In the genomic region with DNA sequence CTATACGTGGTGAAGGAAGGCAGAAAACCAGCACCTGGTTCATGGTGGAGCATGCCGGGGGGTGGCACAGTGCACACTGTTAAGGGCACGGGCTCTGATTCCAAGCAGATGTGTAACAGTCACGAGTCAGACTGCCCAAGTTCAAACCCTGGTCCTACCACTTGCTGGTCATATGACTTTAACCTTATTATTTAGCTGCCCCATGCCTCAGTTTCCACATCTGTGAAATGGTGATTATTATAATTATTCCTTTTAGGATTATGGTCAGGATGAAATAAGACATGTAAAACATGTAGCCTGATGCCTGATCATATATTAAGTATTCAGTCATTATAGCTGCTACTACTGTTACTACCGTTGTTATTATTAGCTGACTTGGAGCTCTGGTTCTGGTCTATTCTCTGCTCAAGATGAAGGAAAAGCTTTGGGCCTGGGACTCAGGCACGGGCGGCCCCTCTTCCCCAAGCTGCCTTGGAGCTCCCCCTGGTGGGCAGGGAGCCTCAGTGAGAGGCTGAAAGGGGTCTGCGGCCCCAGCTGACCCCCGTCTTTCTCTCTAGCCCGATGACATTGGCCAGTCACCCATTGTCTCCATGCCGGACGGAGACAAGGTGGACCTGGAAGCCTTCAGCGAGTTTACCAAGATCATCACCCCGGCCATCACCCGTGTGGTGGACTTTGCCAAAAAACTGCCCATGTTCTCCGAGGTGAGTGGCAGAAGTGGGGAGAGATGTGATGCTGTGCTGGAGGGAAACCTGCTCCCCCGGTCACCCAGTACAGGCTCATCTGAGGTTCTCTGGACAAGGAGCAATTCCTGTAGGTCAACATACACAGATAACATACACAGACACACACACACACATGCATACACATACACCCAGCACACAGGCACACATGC, we compare ENCODE assay signal across 8 cellular contexts. TPM values are rescaled to one million over a fixed set of nuclear protein-coding genes. Genes with fewer than 3 reads are reported as not detected.
DNase-seq lines count a peak whose midpoint lies in the region; ATAC-seq and TF ChIP-seq lines count a peak whose summit lies in the region.

No MANE protein-coding gene starts in this region.

- H3K4me3 ChIP-seq in fibroblast of the aortic adventitia (ENCODE audit: low read depth, low read length), result no peak overlapping the region
- no peak overlapping the region for H3K4me3 ChIP-seq in retinal pigment epithelial cell (ENCODE audit: low read length)

- TF ChIP-seq CTCF in fibroblast of the aortic adventitia (IDR thresholded peaks at IDR 0.05; ENCODE audit: insufficient read depth, low read length), result peak; percentile 75
- TF ChIP-seq CTCF in retinal pigment epithelial cell (conservative IDR thresholded peaks at IDR 0.05; ENCODE audit: low read depth, low read length), result peak; percentile 79

- ATAC-seq in HG02798 (IDR thresholded peaks at IDR 0.05; ENCODE audit: poor library complexity, unreplicated experiment), result no peak

- DNase-seq in DMS153 treated with DMSO at 0.1 percent for 48 hours (lab: John Stamatoyannopoulos, UW; ENCODE audit: unreplicated experiment) (peak; percentile 23), DMS153 (lab: John Stamatoyannopoulos, UW) (no peak), NCI-H146 (lab: John Stamatoyannopoulos, UW) (peak; percentile 44), fibroblast of the aortic adventitia (ENCODE audit: low read depth) (no peak), retinal pigment epithelial cell (ENCODE audit: low read depth) (no peak), posterior vena cava (ENCODE audit: low spot score) (no peak)
- peak; percentile 72 for DNase-seq in activated CD8-positive, alpha-beta memory T cell treated with anti-CD3 and anti-CD28 coated beads, Interleukin-2, amount 50 U/mL, for 4 hours

- intact Hi-C loops in posterior vena cava (cut with DNase I), result no loop called here

RNA-seq across cellular contexts. Expression of a gene that starts 14.0 kb away (rescaled TPM):
- 2.8 and 6.5 TPM in 2 replicates for total RNA-seq in fibroblast of the aortic adventitia (ENCODE audit: low replicate concordance)
- total RNA-seq in posterior vena cava, result 10 to 100 TPM; 20.2 to 24.2 TPM

RNA-seq across cellular contexts. Expression of a gene that starts 23.6 kb away (rescaled TPM):
- total RNA-seq in fibroblast of the aortic adventitia (ENCODE audit: low replicate concordance) (23.0 and 26.0 TPM in 2 replicates), posterior vena cava (10 to 100 TPM; 50.8 to 65.8 TPM)

RNA-seq across cellular contexts. Expression of a gene that starts 32.2 kb away (rescaled TPM):
- total RNA-seq in fibroblast of the aortic adventitia (ENCODE audit: low replicate concordance) (42.8 and 68.1 TPM in 2 replicates), posterior vena cava (10 to 100 TPM; 46.2 to 53.2 TPM)

RNA-seq across cellular contexts. Expression of a gene that starts 35.4 kb away (rescaled TPM):
- total RNA-seq in fibroblast of the aortic adventitia (ENCODE audit: low replicate concordance) (64.1 and 162 TPM in 2 replicates), posterior vena cava (10 to 100 TPM; 66.7 to 68.8 TPM)

RNA-seq across cellular contexts. Expression of a gene that starts 53.9 kb away (rescaled TPM):
- total RNA-seq in fibroblast of the aortic adventitia (ENCODE audit: low replicate concordance) (53.3 and 83.6 TPM in 2 replicates), posterior vena cava (100 to 1,000 TPM in 1 of 2 donors, 10 to 100 TPM in 1; 99.2 to 103 TPM)

Comparison
In these comparisons a context has a peak if more than half of its experiments do, and no peak if none do; other contexts are left out.
1. DNase-seq: peak in DMS153 treated with DMSO at 0.1 percent for 48 hours (single experiment), NCI-H146 (single experiment) and activated CD8-positive, alpha-beta memory T cell treated with anti-CD3 and anti-CD28 coated beads, Interleukin-2, amount 50 U/mL, for 4 hours (single experiment); none in DMS153 (single experiment), fibroblast of the aortic adventitia (single experiment), retinal pigment epithelial cell (single experiment) and posterior vena cava (single experiment).